ENCODE assay signal across 8 cellular contexts in genomic region chr7:10973061-10973941, GRCh38. TPM values are rescaled to one million over a fixed set of nuclear protein-coding genes. Genes with fewer than 3 reads are reported as not detected.
DNase-seq lines count a peak whose midpoint lies in the region; ATAC-seq, FAIRE-seq and TF ChIP-seq lines count a peak whose summit lies in the region.

TSS of gene PHF14 (plus strand) at chr7:10973872. CDS start at chr7:10974324, 452 bp downstream.

- POLR2A ChIA-PET in AG04449 (lab: Yijun Ruan, JAX): interaction anchor here (1.0 to 1.5 kb wide), 2 partner anchors 33 to 35 kb away, joined by 3 to 6 read pairs; a partner anchor contains a TSS

- H3K4me1 ChIP-seq in small intestine (ENCODE audit: control insufficient read depth in 2 of 2, insufficient read depth in 1 of 2, low read depth in 1 of 2, low read length in 1 of 2): no peaks in the 10 kb centered on the region

- peak within 1 kb of the TSS; percentile 22 to 93 for H3K27ac ChIP-seq in small intestine (ENCODE audit: low read depth in 1 of 2, low read length in 1 of 2)

- no peaks in the 10 kb centered on the region for H3K9me3 ChIP-seq in small intestine (ENCODE audit: control insufficient read depth, low read depth)

- no peaks in the 10 kb centered on the region for H3K36me3 ChIP-seq in bronchial epithelial cell (ENCODE audit: control insufficient read depth, insufficient read depth, low read length)
- no peaks in the 10 kb centered on the region for H3K36me3 ChIP-seq in small intestine (ENCODE audit: control insufficient read depth in 2 of 2, insufficient read depth in 2 of 2, low read length in 2 of 2)

- ATAC-seq in GM18907 (IDR thresholded peaks at IDR 0.05; ENCODE audit: unreplicated experiment) (peak; percentile 99), HG03159 (IDR thresholded peaks at IDR 0.05; ENCODE audit: unreplicated experiment) (peak; percentile 96)

- FAIRE-seq in bronchial epithelial cell (lab: Jason Lieb, UNC) (peak; percentile 66), small intestine (lab: Jason Lieb, UNC) (no peak)

- H3K4me3 ChIP-seq in AG04449 (ENCODE audit: low read depth, low read length) (peak within 1 kb of the TSS; percentile 78), WI38 (ENCODE audit: low read depth, low read length) (peak within 1 kb of the TSS; percentile 86), bronchial epithelial cell (ENCODE audit: low read depth, low read length) (peak within 1 kb of the TSS; percentile 85), small intestine (ENCODE audit: low read depth in 1 of 2, low read length in 2 of 2) (peak within 1 kb of the TSS; percentile 65 to 89)

- H3K27me3 ChIP-seq in bronchial epithelial cell (ENCODE audit: control insufficient read depth, insufficient read depth, low read length) (no peaks in the 10 kb centered on the region), small intestine (ENCODE audit: control insufficient read depth in 2 of 2, insufficient read depth in 2 of 2, low read length in 2 of 2) (no peaks in the 10 kb centered on the region)

- 6 to 14% (median 10%) methylated on average over 39 of the region's 39 CpGs for WGBS in small intestine, 3 donors

- CTCF ChIA-PET in AG04449 (lab: Yijun Ruan, JAX): interaction anchor here (2.0 kb wide), 1 partner anchor 238 kb away, joined by 4 read pairs; no protein-coding TSS in a partner anchor

- DNase-seq in AG04449 (ENCODE audit: low read depth, low spot score) (peak; percentile 52), NCI-H2227 treated with DMSO at 0.1 percent for 48 hours (lab: John Stamatoyannopoulos, UW) (peak; percentile 98), bronchial epithelial cell (ENCODE audit: low read depth) (peak; percentile 90), iPS-NIHi11 (ENCODE audit: low spot score) (peak; percentile 93), small intestine (peak; percentile 98)

- no peak for TF ChIP-seq CTCF in AG04449 (IDR thresholded peaks at IDR 0.05; ENCODE audit: insufficient read depth, low read length, missing control alignments)
- TF ChIP-seq CTCF in WI38 (IDR thresholded peaks at IDR 0.05; ENCODE audit: low read depth, low read length): no peak
- TF ChIP-seq CTCF in bronchial epithelial cell (IDR thresholded peaks at IDR 0.05; ENCODE audit: insufficient read depth, low read length, severe bottlenecking): no peak

RNA-seq across cellular contexts. Expression of gene PHF14, which starts in this region (rescaled TPM):
- 14.8 and 17.4 TPM in 2 replicates for total RNA-seq in bronchial epithelial cell
- 10 to 100 TPM; 18.6 to 25.7 (median 24.6) TPM for polyA plus RNA-seq in small intestine

Comparison
In these comparisons a context has a peak if more than half of its experiments do, and no peak if none do; other contexts are left out.
1. Peak in every context shown above with its lines: DNase-seq, ATAC-seq, H3K4me3 ChIP-seq and H3K27ac ChIP-seq.